2 cellular contexts compared by ENCODE assay signal in genomic region chr16:71453051-71453450, GRCh38.
TF ChIP-seq lines count a peak whose summit lies in the region.

No MANE protein-coding gene starts in this region.

TF ChIP-seq in liver, 16 proteins besides CTCF, POLR2A, EP300 and RAD21:
- no peak for TF ChIP-seq TAF1 (conservative IDR thresholded peaks at IDR 0.05)
- TF ChIP-seq HNF4A (conservative IDR thresholded peaks at IDR 0.05), result no peak
- TF ChIP-seq EGR1 (IDR thresholded peaks at IDR 0.05; ENCODE audit: low read depth in 2 of 2), result no peak
- no peak for TF ChIP-seq REST (IDR thresholded peaks at IDR 0.05)
- no peak for TF ChIP-seq FOXA1 (IDR thresholded peaks at IDR 0.05)
- TF ChIP-seq FOXA2 (IDR thresholded peaks at IDR 0.05), result no peak
- TF ChIP-seq RXRA (IDR thresholded peaks at IDR 0.05), result no peak
- no peak for TF ChIP-seq MAX (IDR thresholded peaks at IDR 0.05)
- no peak for TF ChIP-seq YY1 (IDR thresholded peaks at IDR 0.05)
- no peak for TF ChIP-seq ATF3 (IDR thresholded peaks at IDR 0.05)
- no peak for TF ChIP-seq NR2F2 (IDR thresholded peaks at IDR 0.05)
- no peak for TF ChIP-seq JUND (IDR thresholded peaks at IDR 0.05)
- no peak for TF ChIP-seq GABPA (IDR thresholded peaks at IDR 0.05 in 1 of 2, conservative IDR thresholded peaks at IDR 0.05 in 1 of 2)
- TF ChIP-seq SP1 (IDR thresholded peaks at IDR 0.05), result no peak
- no peak for TF ChIP-seq HNF4G (IDR thresholded peaks at IDR 0.05)

TF ChIP-seq in HepG2, 621 proteins besides CTCF, POLR2A, EP300 and RAD21:
- TF ChIP-seq MEIS2 (CRISPR knock-in tag; IDR thresholded peaks at IDR 0.05), result no peak
- TF ChIP-seq KLF9 (CRISPR knock-in tag; IDR thresholded peaks at IDR 0.05; ENCODE audit: low read depth), result no peak
- no peak for TF ChIP-seq RBM39 (IDR thresholded peaks at IDR 0.05; ENCODE audit: low read depth, low read length, poor library complexity, severe bottlenecking)
- TF ChIP-seq THAP9 (CRISPR knock-in tag; IDR thresholded peaks at IDR 0.05; ENCODE audit: borderline replicate concordance), result no peak
- TF ChIP-seq SETDB1 (CRISPR knock-in tag; IDR thresholded peaks at IDR 0.05; ENCODE audit: borderline replicate concordance), result no peak
- no peak for TF ChIP-seq GTF2F1 (IDR thresholded peaks at IDR 0.05; ENCODE audit: low read length)
- TF ChIP-seq NBN (conservative IDR thresholded peaks at IDR 0.05), result no peak
- no peak for TF ChIP-seq DR1 (CRISPR knock-in tag; IDR thresholded peaks at IDR 0.05)
- no peak for TF ChIP-seq PCBP1 (IDR thresholded peaks at IDR 0.05; ENCODE audit: borderline replicate concordance, low read depth, low read length)
